In genomic region chr17:43830510-43831145, GRCh38 we compare ENCODE assay signal across 22 cellular contexts. TPM values are rescaled to one million over a fixed set of nuclear protein-coding genes. Genes with fewer than 3 reads are reported as not detected.
DNase-seq lines count a peak whose midpoint lies in the region; ATAC-seq and TF ChIP-seq lines count a peak whose summit lies in the region.
"Had no signal": no experiment of that assay in that cellular context is flagged by ENCODE, and none has a peak within 500 bp of the region (broad histone marks: within the 10 kb centered on the region; RNA-seq: fewer than 3 reads in every experiment).

No MANE protein-coding gene starts in this region.

- no peaks in the 10 kb centered on the region for H3K36me3 Mint-ChIP-seq in activated CD4-positive, alpha-beta memory T cell treated with anti-CD3 and anti-CD28 coated beads for 36 hours
- no peaks in the 10 kb centered on the region for H3K36me3 Mint-ChIP-seq in activated CD4-positive, alpha-beta memory T cell treated with anti-CD3 and anti-CD28 coated beads, Interleukin-2, amount 10 ng/mL, durations not matched to agents 7 days and 5 days (ENCODE audit: low read depth)
- no peaks in the 10 kb centered on the region for H3K36me3 Mint-ChIP-seq in CD4-positive, alpha-beta T cell (ENCODE audit: low read depth)
- H3K36me3 Mint-ChIP-seq in activated naive CD8-positive, alpha-beta T cell treated with anti-CD3 and anti-CD28 coated beads, Interleukin-2, amount 50 U/mL, for 24 hours (ENCODE audit: low read depth) = peaks cover 2% of the 10 kb centered on the region
- H3K36me3 Mint-ChIP-seq in nephron (ENCODE audit: low read depth) = peaks cover 29% of the 10 kb centered on the region

- no peak for ATAC-seq in CD4-positive, alpha-beta T cell (ENCODE audit: poor library complexity)
- peak; percentile 60 for ATAC-seq in activated naive CD8-positive, alpha-beta T cell treated with anti-CD3 and anti-CD28 coated beads, Interleukin-2, amount 50 U/mL, for 24 hours
- ATAC-seq: sciatic nerve had no signal

- H3K4me3 Mint-ChIP-seq in activated CD4-positive, alpha-beta memory T cell treated with anti-CD3 and anti-CD28 coated beads for 36 hours = no peak overlapping the region
- H3K4me3 Mint-ChIP-seq in activated CD4-positive, alpha-beta memory T cell treated with anti-CD3 and anti-CD28 coated beads, Interleukin-2, amount 10 ng/mL, durations not matched to agents 7 days and 5 days = no peak overlapping the region
- peak overlapping the region; percentile 60 for H3K4me3 Mint-ChIP-seq in CD4-positive, alpha-beta T cell
- no peak overlapping the region for H3K4me3 Mint-ChIP-seq in activated naive CD8-positive, alpha-beta T cell treated with anti-CD3 and anti-CD28 coated beads, Interleukin-2, amount 50 U/mL, for 24 hours
- peak overlapping the region; percentile 80 to 89 (median 84) for H3K4me3 Mint-ChIP-seq in nephron

- POLR2A ChIA-PET in activated CD4-positive, alpha-beta memory T cell treated with anti-CD3 and anti-CD28 coated beads for 36 hours (lab: Charles Lee) = no interaction called here
- POLR2A ChIA-PET in activated CD4-positive, alpha-beta memory T cell treated with anti-CD3 and anti-CD28 coated beads, Interleukin-2, amount 10 ng/mL, durations not matched to agents 7 days and 5 days (lab: Charles Lee) = no interaction called here
- POLR2A ChIA-PET in CD4-positive, alpha-beta T cell (lab: Charles Lee) = no interaction called here

- DNase-seq in activated CD4-positive, alpha-beta memory T cell treated with anti-CD3 and anti-CD28 coated beads for 36 hours = peak; percentile 31
- no peak for DNase-seq in activated CD4-positive, alpha-beta memory T cell treated with anti-CD3 and anti-CD28 coated beads, Interleukin-2, amount 10 ng/mL, durations not matched to agents 7 days and 5 days
- no peak for DNase-seq in CD4-positive, alpha-beta T cell
- no peak for DNase-seq in activated naive CD8-positive, alpha-beta T cell treated with anti-CD3 and anti-CD28 coated beads, Interleukin-2, amount 50 U/mL, for 24 hours
- DNase-seq in cerebellum (ENCODE audit: low spot score) (no peak), RPMI8226 (no peak), NOMO-1 treated with dmso at 0.1 percent for 144 hours (lab: John Stamatoyannopoulos, UW; ENCODE audit: unreplicated experiment) (no peak)
- DNase-seq: activated CD4-positive, alpha-beta T cell treated with anti-CD3 and anti-CD28 coated beads, Interleukin-2, amount 50 U/mL, for 1 hour; activated effector memory CD4-positive, alpha-beta T cell treated with anti-CD3 and anti-CD28 coated beads, Interleukin-2, amount 50 U/mL, for 16 hours; EL; NCI-H1105; NK-92 treated with Interleukin-12 subunit alpha and Interleukin-12 subunit beta, amount 100 ng/mL, for 24 hours; SHP77 treated with DMSO at 0.1 percent for 48 hours; stimulated activated CD4-positive, alpha-beta T cell treated with anti-CD3 and anti-CD28 coated beads, Interleukin-4, amount 100 ng/mL, for 1 hour had no signal

- H3K27ac ChIP-seq in CD4-positive, alpha-beta T cell (ENCODE audit: low read depth, low read length) = no peak overlapping the region
- H3K27ac ChIP-seq: HL-60, KMS-11, tibial nerve had no signal

- H3K9me3 ChIP-seq in CD4-positive, alpha-beta T cell (ENCODE audit: control insufficient read depth, low read length) = no peaks in the 10 kb centered on the region
- H3K9me3 ChIP-seq: tibial nerve had no signal

- peaks cover 18% of the 10 kb centered on the region for H3K27me3 ChIP-seq in CD4-positive, alpha-beta T cell (ENCODE audit: control insufficient read depth, insufficient read depth, low read length)
- H3K27me3 ChIP-seq: tibial nerve had no signal

- peaks cover 22% of the 10 kb centered on the region for H3K4me1 Mint-ChIP-seq in activated CD4-positive, alpha-beta memory T cell treated with anti-CD3 and anti-CD28 coated beads for 36 hours (ENCODE audit: low read depth)
- peaks cover 11% of the 10 kb centered on the region for H3K4me1 Mint-ChIP-seq in activated CD4-positive, alpha-beta memory T cell treated with anti-CD3 and anti-CD28 coated beads, Interleukin-2, amount 10 ng/mL, durations not matched to agents 7 days and 5 days
- peaks cover 12% of the 10 kb centered on the region for H3K4me1 Mint-ChIP-seq in CD4-positive, alpha-beta T cell (ENCODE audit: low read depth)
- peaks cover 11% of the 10 kb centered on the region for H3K4me1 Mint-ChIP-seq in activated naive CD8-positive, alpha-beta T cell treated with anti-CD3 and anti-CD28 coated beads, Interleukin-2, amount 50 U/mL, for 24 hours
- peaks cover 25% of the 10 kb centered on the region for H3K4me1 Mint-ChIP-seq in nephron

- CTCF ChIA-PET in activated CD4-positive, alpha-beta memory T cell treated with anti-CD3 and anti-CD28 coated beads for 36 hours (lab: Charles Lee) = interaction anchor here (2.0 kb wide), 1 partner anchor 16 kb away, joined by 8 read pairs; the partner anchor contains the start of gene CD300LG
- CTCF ChIA-PET in activated CD4-positive, alpha-beta memory T cell treated with anti-CD3 and anti-CD28 coated beads, Interleukin-2, amount 10 ng/mL, durations not matched to agents 7 days and 5 days (lab: Charles Lee) = interaction anchor here (1.2 kb wide), 1 partner anchor 16 kb away, joined by 3 read pairs; no protein-coding TSS in a partner anchor
- CTCF ChIA-PET in CD4-positive, alpha-beta T cell (lab: Charles Lee) = interaction anchor here (1.0 kb wide), 1 partner anchor 15 kb away, joined by 3 read pairs; no protein-coding TSS in a partner anchor

- intact Hi-C loops in activated CD4-positive, alpha-beta memory T cell treated with anti-CD3 and anti-CD28 coated beads for 36 hours (cut with micrococcal nuclease) = no loop called here
- intact Hi-C loops in CD4-positive, alpha-beta T cell (cut with DNase I, micrococcal nuclease) = no loop called here

- TF ChIP-seq CTCF in CD4-positive, alpha-beta T cell (IDR thresholded peaks at IDR 0.05) = no peak
- TF ChIP-seq CTCF in nephron (IDR thresholded peaks at IDR 0.05; ENCODE audit: unreplicated experiment in 3 of 3) = no peak

- no peak overlapping the region for H3K27ac Mint-ChIP-seq in activated CD4-positive, alpha-beta memory T cell treated with anti-CD3 and anti-CD28 coated beads for 36 hours
- H3K27ac Mint-ChIP-seq in activated CD4-positive, alpha-beta memory T cell treated with anti-CD3 and anti-CD28 coated beads, Interleukin-2, amount 10 ng/mL, durations not matched to agents 7 days and 5 days = no peak overlapping the region
- no peak overlapping the region for H3K27ac Mint-ChIP-seq in CD4-positive, alpha-beta T cell
- H3K27ac Mint-ChIP-seq in activated naive CD8-positive, alpha-beta T cell treated with anti-CD3 and anti-CD28 coated beads, Interleukin-2, amount 50 U/mL, for 24 hours = no peak overlapping the region
- H3K27ac Mint-ChIP-seq in nephron = peak overlapping the region in 1 of 3 experiments; percentile 46

- peaks cover 21% of the 10 kb centered on the region for H3K27me3 Mint-ChIP-seq in activated CD4-positive, alpha-beta memory T cell treated with anti-CD3 and anti-CD28 coated beads for 36 hours
- peaks cover 42% of the 10 kb centered on the region for H3K27me3 Mint-ChIP-seq in activated CD4-positive, alpha-beta memory T cell treated with anti-CD3 and anti-CD28 coated beads, Interleukin-2, amount 10 ng/mL, durations not matched to agents 7 days and 5 days
- peaks cover 35% of the 10 kb centered on the region for H3K27me3 Mint-ChIP-seq in CD4-positive, alpha-beta T cell
- peaks cover 41% of the 10 kb centered on the region for H3K27me3 Mint-ChIP-seq in activated naive CD8-positive, alpha-beta T cell treated with anti-CD3 and anti-CD28 coated beads, Interleukin-2, amount 50 U/mL, for 24 hours
- H3K27me3 Mint-ChIP-seq in nephron (ENCODE audit: low read depth) = peaks cover 13% of the 10 kb centered on the region

- H3K9me3 Mint-ChIP-seq in activated CD4-positive, alpha-beta memory T cell treated with anti-CD3 and anti-CD28 coated beads for 36 hours = no peaks in the 10 kb centered on the region
- no peaks in the 10 kb centered on the region for H3K9me3 Mint-ChIP-seq in activated CD4-positive, alpha-beta memory T cell treated with anti-CD3 and anti-CD28 coated beads, Interleukin-2, amount 10 ng/mL, durations not matched to agents 7 days and 5 days
- no peaks in the 10 kb centered on the region for H3K9me3 Mint-ChIP-seq in CD4-positive, alpha-beta T cell
- H3K9me3 Mint-ChIP-seq in activated naive CD8-positive, alpha-beta T cell treated with anti-CD3 and anti-CD28 coated beads, Interleukin-2, amount 50 U/mL, for 24 hours = no peaks in the 10 kb centered on the region
- peaks cover 7% of the 10 kb centered on the region for H3K9me3 Mint-ChIP-seq in nephron

RNA-seq across cellular contexts. Expression of gene MPP3, which starts 2.3 kb away (rescaled TPM):
- total RNA-seq in activated CD4-positive, alpha-beta memory T cell treated with anti-CD3 and anti-CD28 coated beads for 36 hours = under 1 TPM; 0.41 to 0.62 TPM
- total RNA-seq in activated CD4-positive, alpha-beta memory T cell treated with anti-CD3 and anti-CD28 coated beads, Interleukin-2, amount 10 ng/mL, durations not matched to agents 7 days and 5 days = not detected
- under 1 TPM in 1 of 2 experiments, not detected in 1; 0.14 TPM for total RNA-seq in CD4-positive, alpha-beta T cell
- 49.0 TPM for total RNA-seq in cerebellum
- total RNA-seq: T-helper 2 cell treated with Interferon-gamma antibody and Interleukin-4, amounts not matched to agents 100 ng/mL and 5 ng/mL, for 36 hours had no signal

RNA-seq across cellular contexts. Expression of gene CD300LG, which starts 16.3 kb away (rescaled TPM):
- total RNA-seq in activated CD4-positive, alpha-beta memory T cell treated with anti-CD3 and anti-CD28 coated beads for 36 hours = not detected
- total RNA-seq in activated CD4-positive, alpha-beta memory T cell treated with anti-CD3 and anti-CD28 coated beads, Interleukin-2, amount 10 ng/mL, durations not matched to agents 7 days and 5 days = not detected
- not detected for total RNA-seq in CD4-positive, alpha-beta T cell
- total RNA-seq in cerebellum = not detected
- total RNA-seq: bronchial epithelial cell; fibroblast of villous mesenchyme; T-helper 2 cell treated with Interferon-gamma antibody and Interleukin-4, amounts not matched to agents 100 ng/mL and 5 ng/mL, for 36 hours had no signal

RNA-seq across cellular contexts. Expression of gene CFAP97D1, which starts 50.4 kb away (rescaled TPM):
- total RNA-seq in activated CD4-positive, alpha-beta memory T cell treated with anti-CD3 and anti-CD28 coated beads for 36 hours = not detected
- not detected for total RNA-seq in activated CD4-positive, alpha-beta memory T cell treated with anti-CD3 and anti-CD28 coated beads, Interleukin-2, amount 10 ng/mL, durations not matched to agents 7 days and 5 days
- total RNA-seq in CD4-positive, alpha-beta T cell = not detected
- total RNA-seq in cerebellum = not detected
- total RNA-seq: bronchial epithelial cell; fibroblast of villous mesenchyme; sciatic nerve; T-helper 2 cell treated with Interferon-gamma antibody and Interleukin-4, amounts not matched to agents 100 ng/mL and 5 ng/mL, for 36 hours had no signal

RNA-seq across cellular contexts. Expression of gene DUSP3, which starts 51.9 kb away (rescaled TPM):
- 10 to 100 TPM; 13.8 to 14.8 TPM for total RNA-seq in activated CD4-positive, alpha-beta memory T cell treated with anti-CD3 and anti-CD28 coated beads for 36 hours
- 1 to 10 TPM; 8.3 to 8.6 TPM for total RNA-seq in activated CD4-positive, alpha-beta memory T cell treated with anti-CD3 and anti-CD28 coated beads, Interleukin-2, amount 10 ng/mL, durations not matched to agents 7 days and 5 days
- 10 to 100 TPM; 10.6 to 12.6 TPM for total RNA-seq in CD4-positive, alpha-beta T cell
- 24.1 TPM for total RNA-seq in cerebellum

Comparison
In these comparisons a context has a peak if more than half of its experiments do, and no peak if none do; other contexts are left out.
1. H3K4me3 Mint-ChIP-seq: peak in CD4-positive, alpha-beta T cell (single experiment) and nephron (3 of 3); none in activated CD4-positive, alpha-beta memory T cell treated with anti-CD3 and anti-CD28 coated beads for 36 hours (single experiment), activated CD4-positive, alpha-beta memory T cell treated with anti-CD3 and anti-CD28 coated beads, Interleukin-2, amount 10 ng/mL, durations not matched to agents 7 days and 5 days (single experiment) and activated naive CD8-positive, alpha-beta T cell treated with anti-CD3 and anti-CD28 coated beads, Interleukin-2, amount 50 U/mL, for 24 hours (single experiment).
2. RNA of gene MPP3, which starts 2.3 kb away (total RNA-seq): 49.0 TPM in cerebellum (single experiment); 0.41 to 0.62 TPM in activated CD4-positive, alpha-beta memory T cell treated with anti-CD3 and anti-CD28 coated beads for 36 hours, 0.14 TPM in CD4-positive, alpha-beta T cell and not detected in activated CD4-positive, alpha-beta memory T cell treated with anti-CD3 and anti-CD28 coated beads, Interleukin-2, amount 10 ng/mL, durations not matched to agents 7 days and 5 days; every median in the first group is over 10 times any median in the second.